1 cellular context compared by ENCODE assay signal in the genomic region with DNA sequence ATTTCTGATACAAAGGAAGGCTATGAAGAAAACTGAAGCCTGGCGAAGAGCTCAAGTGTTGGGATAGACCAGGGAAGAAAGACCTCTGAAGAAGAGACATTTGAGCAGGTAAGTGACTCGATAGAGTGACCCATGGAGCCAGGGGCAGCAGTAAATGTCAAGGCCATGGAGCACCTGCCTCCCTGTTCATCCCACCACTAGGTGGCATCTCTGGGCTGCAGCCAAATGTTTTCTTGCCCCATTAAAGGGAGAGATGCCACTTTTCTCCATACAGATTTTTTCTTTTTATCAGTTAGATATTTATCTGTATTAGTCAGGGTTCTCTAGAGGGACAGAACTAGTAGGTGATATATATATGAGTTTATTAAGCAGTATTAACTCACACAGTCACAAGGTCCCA.
TF ChIP-seq lines count a peak whose summit lies in the region.

No MANE protein-coding gene starts in this region.

TF ChIP-seq in IMR-90, 13 proteins besides CTCF, POLR2A, EP300 and RAD21:
- TF ChIP-seq MAZ (IDR thresholded peaks at IDR 0.05; ENCODE audit: borderline replicate concordance, low read depth, low read length) (no peak), SMC3 (IDR thresholded peaks at IDR 0.05; ENCODE audit: low read depth, low read length) (peak; percentile 40; the same call in 1 of the 2 replicates)
